ENCODE assay signal across 8 cellular contexts in genomic region chr1:9429369-9429766, GRCh38.
DNase-seq lines count a peak whose midpoint lies in the region; ATAC-seq and TF ChIP-seq lines count a peak whose summit lies in the region.

No MANE protein-coding gene starts in this region.

- H3K9me2 ChIP-seq in Karpas-422 (replicated peaks; ENCODE audit: insufficient read depth, low read length): no peaks in the 10 kb centered on the region

- TF ChIP-seq CTCF in colonic mucosa (IDR thresholded peaks at IDR 0.05): no peak

- ATAC-seq in GM18907 (IDR thresholded peaks at IDR 0.05; ENCODE audit: unreplicated experiment) (no peak), HG02981 (IDR thresholded peaks at IDR 0.05; ENCODE audit: unreplicated experiment) (no peak), GM21367 (IDR thresholded peaks at IDR 0.05; ENCODE audit: unreplicated experiment) (no peak)

- peak overlapping the region; percentile 71 for H3K9ac ChIP-seq in Karpas-422 (ENCODE audit: low read length)
- H3K9ac ChIP-seq in colonic mucosa (ENCODE audit: low read depth in 2 of 2, low read length in 2 of 2): peak overlapping the region; percentile 52 to 80

- H3K27me3 ChIP-seq in ACC112 (ENCODE audit: insufficient read depth, low read length) (no peaks in the 10 kb centered on the region), Karpas-422 (ENCODE audit: low read length) (no peaks in the 10 kb centered on the region), colonic mucosa (no peaks in the 10 kb centered on the region), muscle layer of duodenum (ENCODE audit: low read depth, low read length) (no peaks in the 10 kb centered on the region)

- intact Hi-C loops in colonic mucosa (cut with DNase I): no loop called here

- peak overlapping the region; percentile 84 for H2AFZ ChIP-seq in ACC112 (ENCODE audit: low read length, unreplicated experiment)
- H2AFZ ChIP-seq in Karpas-422 (ENCODE audit: low read length): 0 out of 2 replicates have a peak overlapping the region, but pooled peaks have one; percentile 21

- H3K4me1 ChIP-seq in ACC112 (ENCODE audit: control insufficient read depth, insufficient read depth, low read length, unreplicated experiment): peaks cover 9% of the 10 kb centered on the region
- peaks cover 28% of the 10 kb centered on the region for H3K4me1 ChIP-seq in Karpas-422 (ENCODE audit: low read length)
- peaks cover 4% of the 10 kb centered on the region for H3K4me1 ChIP-seq in colonic mucosa
- H3K4me1 ChIP-seq in muscle layer of duodenum (ENCODE audit: control insufficient read depth in 1 of 2, insufficient read depth in 2 of 2, low read length in 2 of 2): peaks cover 9 to 17% of the 10 kb centered on the region in 2 donors

- H3K9me3 ChIP-seq in Karpas-422 (ENCODE audit: low read length): no peaks in the 10 kb centered on the region
- no peaks in the 10 kb centered on the region for H3K9me3 ChIP-seq in colonic mucosa
- no peaks in the 10 kb centered on the region for H3K9me3 ChIP-seq in muscle layer of duodenum (ENCODE audit: control insufficient read depth in 1 of 2, low read length in 2 of 2)

- H3K36me3 ChIP-seq in ACC112 (ENCODE audit: insufficient read depth, low read length): no peaks in the 10 kb centered on the region
- H3K36me3 ChIP-seq in Karpas-422 (ENCODE audit: insufficient read depth, low read length): no peaks in the 10 kb centered on the region
- no peaks in the 10 kb centered on the region for H3K36me3 ChIP-seq in colonic mucosa
- H3K36me3 ChIP-seq in muscle layer of duodenum (ENCODE audit: control insufficient read depth in 1 of 2, insufficient read depth in 2 of 2, low read length in 2 of 2): no peaks in the 10 kb centered on the region

- peak overlapping the region; percentile 10; the same call in 1 of the 2 replicates for H3K27ac ChIP-seq in ACC112 (ENCODE audit: low read depth, low read length)
- no peak overlapping the region for H3K27ac ChIP-seq in Karpas-422 (ENCODE audit: low read length)
- H3K27ac ChIP-seq in colonic mucosa: peak overlapping the region; percentile 37
- H3K27ac ChIP-seq in muscle layer of duodenum (ENCODE audit: low read length): peak overlapping the region; percentile 88

- H4K20me1 ChIP-seq in Karpas-422 (ENCODE audit: insufficient read depth, low read depth, low read length): no peaks in the 10 kb centered on the region

- peak overlapping the region; percentile 80 for H3K4me3 ChIP-seq in ACC112 (ENCODE audit: low read depth, low read length)
- peak overlapping the region; percentile 64 for H3K4me3 ChIP-seq in Karpas-422 (ENCODE audit: low read length)
- H3K4me3 ChIP-seq in colonic mucosa: peak overlapping the region; percentile 43
- peak overlapping the region; percentile 68 to 89 for H3K4me3 ChIP-seq in muscle layer of duodenum (ENCODE audit: low read depth in 1 of 2, low read length in 2 of 2)

- H3K79me2 ChIP-seq in ACC112 (ENCODE audit: control insufficient read depth, insufficient read depth, low read length, unreplicated experiment): no peaks in the 10 kb centered on the region
- no peaks in the 10 kb centered on the region for H3K79me2 ChIP-seq in Karpas-422 (ENCODE audit: low read length)

- no peak for DNase-seq in Karpas-422
- no peak for DNase-seq in colonic mucosa
- no peak for DNase-seq in RKO (ENCODE audit: low spot score)

- peak overlapping the region; percentile 74 for H3K4me2 ChIP-seq in Karpas-422 (ENCODE audit: low read depth, low read length, poor library complexity, severe bottlenecking)
